In the genomic region with DNA sequence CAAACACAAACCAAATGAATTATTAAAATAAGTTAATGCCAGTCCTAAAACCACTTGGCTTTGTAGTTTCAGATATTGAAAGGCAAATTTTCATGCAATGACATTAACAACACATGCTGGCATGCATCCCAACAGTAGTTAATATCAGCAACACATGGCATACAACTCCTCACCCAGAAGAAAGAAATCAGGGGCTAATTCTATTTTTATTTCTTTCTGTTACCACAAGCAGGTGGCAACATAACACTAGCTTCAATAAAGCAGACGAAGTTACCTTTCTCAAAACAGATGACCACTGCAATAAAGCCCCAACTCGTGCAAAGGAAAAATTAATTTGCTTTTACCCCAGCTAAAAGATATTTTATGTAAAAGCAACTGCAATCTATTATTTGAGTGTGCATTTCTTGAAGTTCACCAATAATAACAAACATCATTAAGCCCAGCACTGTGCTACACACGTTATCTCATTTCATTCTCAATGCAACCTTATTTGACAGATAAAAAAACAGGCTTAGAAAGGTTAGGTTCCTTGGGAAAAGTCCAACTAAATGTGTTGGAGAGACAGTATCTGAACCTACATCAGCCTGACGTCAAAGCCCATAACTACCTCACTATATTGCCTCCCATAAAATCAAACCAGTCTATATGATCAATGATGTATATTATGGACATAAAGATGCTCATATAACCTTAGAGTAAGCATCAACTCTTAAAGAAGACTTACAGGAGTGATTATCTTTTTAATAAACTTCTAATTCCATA, we compare ENCODE assay signal across 8 cellular contexts. TPM values are rescaled to one million over a fixed set of nuclear protein-coding genes. Genes with fewer than 3 reads are reported as not detected.
DNase-seq lines count a peak whose midpoint lies in the region; ATAC-seq, FAIRE-seq and TF ChIP-seq lines count a peak whose summit lies in the region.

No MANE protein-coding gene starts in this region.

- BruUV-seq in endothelial cell of umbilical vein (replicated peaks; lab: Mats Ljungman, UMichigan), result no TSS peak

- POLR2A ChIA-PET in endothelial cell of umbilical vein (lab: Charles Lee), result no interaction called here

- H3K36me3 ChIP-seq in endothelial cell of umbilical vein (ENCODE audit: control insufficient read depth in 2 of 2, extremely low read depth in 1 of 2, insufficient read depth in 2 of 2, low read length in 2 of 2) (no peaks in the 10 kb centered on the region), gastrocnemius medialis (no peaks in the 10 kb centered on the region)

- no peak overlapping the region for H3K9ac ChIP-seq in endothelial cell of umbilical vein (replicated peaks; ENCODE audit: extremely low read depth, insufficient read depth, low read length)

- H3K27me3 ChIP-seq in endothelial cell of umbilical vein (ENCODE audit: control insufficient read depth in 2 of 2, insufficient read depth in 2 of 2, low read length in 2 of 2) (no peaks in the 10 kb centered on the region), gastrocnemius medialis (no peaks in the 10 kb centered on the region)

- CTCF ChIA-PET in endothelial cell of umbilical vein (lab: Charles Lee), result interaction anchor here (0.7 to 2.2 kb wide), 8 partner anchors 8 to 195 kb away, joined by 3 to 6 read pairs (median 3); partner anchors contain the start of gene NGLY1

- in situ Hi-C loops in gastrocnemius medialis (cut with MboI; ENCODE audit: low sequenced_read_pairs in 4 of 4), result loop anchor here in 3 of 4 donors (10.0 to 25.0 kb wide), 4 partner anchors 100 to 450 kb away; partner anchors contain the start of gene NGLY1 (in 1 of the 3)

- H3K4me1 ChIP-seq in endothelial cell of umbilical vein (ENCODE audit: control insufficient read depth, extremely low read depth, insufficient read depth, low read length) (peaks cover 19% of the 10 kb centered on the region), gastrocnemius medialis (peaks cover 55 to 62% of the 10 kb centered on the region in 2 donors)

- no peak for ATAC-seq in gastrocnemius medialis
- no peak for ATAC-seq in GM18867 (IDR thresholded peaks at IDR 0.05; ENCODE audit: unreplicated experiment)

- TF ChIP-seq POLR2A in endothelial cell of umbilical vein (IDR thresholded peaks at IDR 0.05; ENCODE audit: low read depth, low read length), result no peak
- no peak for TF ChIP-seq POLR2A in gastrocnemius medialis (IDR thresholded peaks at IDR 0.05)

- H3K27ac ChIP-seq in endothelial cell of umbilical vein (ENCODE audit: insufficient read depth, low read depth, low read length) (no peak overlapping the region), gastrocnemius medialis (peak overlapping the region; percentile 91 to 96 (median 95))

- no peaks in the 10 kb centered on the region for H3K9me3 ChIP-seq in endothelial cell of umbilical vein (replicated peaks; ENCODE audit: control insufficient read depth, insufficient read depth, low read length)
- no peaks in the 10 kb centered on the region for H3K9me3 ChIP-seq in gastrocnemius medialis

- H3K4me3 ChIP-seq in endothelial cell of umbilical vein (replicated peaks in 1 of 3; ENCODE audit: insufficient read depth in 1 of 3, low read depth in 1 of 3, low read length in 3 of 3) (no peak overlapping the region), gastrocnemius medialis (peak overlapping the region; percentile 70 to 86 (median 74))

- peaks cover 18% of the 10 kb centered on the region for H4K20me1 ChIP-seq in endothelial cell of umbilical vein (replicated peaks; ENCODE audit: control insufficient read depth, extremely low read depth, insufficient read depth, low read length)

- FAIRE-seq in endothelial cell of umbilical vein (lab: Jason Lieb, UNC), result no peak

- H3K79me2 ChIP-seq in endothelial cell of umbilical vein (ENCODE audit: control insufficient read depth, insufficient read depth, low read length), result peaks cover 61% of the 10 kb centered on the region

- dilution Hi-C loops in endothelial cell of umbilical vein (cut with MboI; ENCODE audit: extremely low pct_ligation_motif_present, low sequenced_read_pairs), result no loop called here

- intact Hi-C loops in endothelial cell of umbilical vein (cut with micrococcal nuclease), result loop anchor here (2.0 to 5.0 kb wide), 3 partner anchors 13 to 195 kb away; no protein-coding TSS in a partner anchor
- intact Hi-C loops in gastrocnemius medialis (cut with DNase I; ENCODE audit: low total_unique reads), result loop anchor here (10.0 kb wide), 3 partner anchors 443 to 1823 kb away; partner anchors contain the start of gene SLC4A7

- DNase-seq in NCI-H2196 (lab: John Stamatoyannopoulos, UW; ENCODE audit: unreplicated experiment) (peak; percentile 3), NCI-H2196 treated with DMSO at 0.1 percent for 48 hours (lab: John Stamatoyannopoulos, UW; ENCODE audit: unreplicated experiment) (no peak), NCI-H69 (lab: John Stamatoyannopoulos, UW) (peak; percentile 23), endothelial cell of umbilical vein (ENCODE audit: low read depth, low spot score) (peak; percentile 21), gastrocnemius medialis (no peak), AML-193 (lab: John Stamatoyannopoulos, UW) (no peak), HPDE6-E6E7 (ENCODE audit: extremely low spot score) (no peak)

- no peak overlapping the region for H2AFZ ChIP-seq in endothelial cell of umbilical vein (ENCODE audit: low read depth, low read length)

- H3K4me2 ChIP-seq in endothelial cell of umbilical vein (ENCODE audit: insufficient read depth, low read length), result peak overlapping the region; percentile 99

- no peak for TF ChIP-seq CTCF in endothelial cell of umbilical vein (IDR thresholded peaks at IDR 0.05; ENCODE audit: extremely low read depth in 1 of 2, insufficient read depth in 1 of 2, low read depth in 1 of 2, low read length in 2 of 2)
- no peak for TF ChIP-seq CTCF in gastrocnemius medialis (IDR thresholded peaks at IDR 0.05 in 4 of 5, conservative IDR thresholded peaks at IDR 0.05 in 1 of 5)

- no peaks in the 10 kb centered on the region for H3K9me1 ChIP-seq in endothelial cell of umbilical vein (replicated peaks; ENCODE audit: control insufficient read depth, extremely low read depth, insufficient read depth, low read length)

TF ChIP-seq in endothelial cell of umbilical vein, 7 proteins besides CTCF, POLR2A, EP300 and RAD21:
- TF ChIP-seq GATA2 (IDR thresholded peaks at IDR 0.05; ENCODE audit: insufficient read depth, insufficient read length, low read depth, low read length) (no peak), POLR2AphosphoS5 (IDR thresholded peaks at IDR 0.05; ENCODE audit: insufficient read depth, low read depth, low read length) (no peak), EZH2 (IDR thresholded peaks at IDR 0.05; ENCODE audit: borderline replicate concordance, low read depth, low read length, severe bottlenecking) (no peak), JUN (IDR thresholded peaks at IDR 0.05; ENCODE audit: borderline replicate concordance, insufficient read depth, insufficient read length, low read depth) (no peak), FOS (IDR thresholded peaks at IDR 0.05; ENCODE audit: borderline replicate concordance, insufficient read depth, low read length) (no peak)
- TF ChIP-seq, protein P1, sequence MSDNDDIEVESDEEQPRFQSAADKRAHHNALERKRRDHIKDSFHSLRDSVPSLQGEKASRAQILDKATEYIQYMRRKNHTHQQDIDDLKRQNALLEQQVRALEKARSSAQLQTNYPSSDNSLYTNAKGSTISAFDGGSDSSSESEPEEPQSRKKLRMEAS (IDR thresholded peaks at IDR 0.05; ENCODE audit: insufficient read depth, insufficient read length), result no peak

RNA-seq across cellular contexts. Expression of gene TOP2B, which starts 2.8 kb away (rescaled TPM):
- total RNA-seq in endothelial cell of umbilical vein (98.9 and 102 TPM in 2 replicates), gastrocnemius medialis (10 to 100 TPM; 56.1 to 81.5 (median 64.7) TPM)
- 12.9 and 20.4 TPM in 2 replicates for polyA plus RNA-seq in endothelial cell of umbilical vein
- polyA plus RNA-seq in endothelial cell of umbilical vein (2011; cell fraction: cytosol; rRNA removed), result 30.1 and 32.0 TPM in 2 replicates
- polyA plus RNA-seq in endothelial cell of umbilical vein (2011; cell fraction: nucleus; rRNA removed), result 74.4 and 86.9 TPM in 2 replicates
- 66.6 and 101 TPM in 2 replicates for polyA plus RNA-seq in endothelial cell of umbilical vein (2012)
- 31.1 and 44.4 TPM in 2 replicates for polyA minus RNA-seq in endothelial cell of umbilical vein
- polyA minus RNA-seq in endothelial cell of umbilical vein (2011; cell fraction: cytosol; rRNA and poly(A)+ RNA removed), result 22.4 TPM
- 53.2 and 85.2 TPM in 2 replicates for polyA minus RNA-seq in endothelial cell of umbilical vein (2011; cell fraction: nucleus; rRNA and poly(A)+ RNA removed)

Comparison
In these comparisons a context has a peak if more than half of its experiments do, and no peak if none do; other contexts are left out.
1. DNase-seq: peak in NCI-H2196 (single experiment), NCI-H69 (single experiment) and endothelial cell of umbilical vein (single experiment); none in NCI-H2196 treated with DMSO at 0.1 percent for 48 hours (single experiment), gastrocnemius medialis (0 of 2), AML-193 (0 of 2) and HPDE6-E6E7 (single experiment).
2. H3K4me3 ChIP-seq: peak in gastrocnemius medialis (4 of 4); none in endothelial cell of umbilical vein (0 of 3).